In genomic region chrX:133723930-133724329, GRCh38 we compare ENCODE assay signal across 18 cellular contexts.
A peak's percentile ranks its signal among the peaks of the same experiment; 100 is the strongest.
DNase-seq lines count a peak whose midpoint lies in the region; ATAC-seq, FAIRE-seq and TF ChIP-seq lines count a peak whose summit lies in the region.
"Had no signal": no experiment of that assay in that cellular context is flagged by ENCODE, and none has a peak within 500 bp of the region (broad histone marks: within the 10 kb centered on the region; RNA-seq: fewer than 3 reads in every experiment).

No MANE protein-coding gene starts in this region.

- H3K27me3 ChIP-seq in HepG2 (ENCODE audit: control insufficient read depth in 1 of 2, insufficient read depth in 2 of 2, low read length in 2 of 2) = no peaks in the 10 kb centered on the region
- no peaks in the 10 kb centered on the region for H3K27me3 ChIP-seq in right lobe of liver
- H3K27me3 ChIP-seq in hepatocyte = no peaks in the 10 kb centered on the region
- peaks cover 0 to 18% of the 10 kb centered on the region in 2 donors for H3K27me3 ChIP-seq in tibial nerve
- H3K27me3 ChIP-seq: BE2C had no signal

- no TSS peak for BruUV-seq in HepG2 (replicated peaks; lab: Mats Ljungman, UMichigan)

- H3K4me3 ChIP-seq in HepG2 (replicated peaks in 1 of 3; ENCODE audit: insufficient read depth in 1 of 3, low read depth in 2 of 3, low read length in 3 of 3) (no peak overlapping the region), right lobe of liver (no peak overlapping the region), hepatocyte (no peak overlapping the region), tibial nerve (no peak overlapping the region)

- no peak for TF ChIP-seq RAD21 in HepG2 (CRISPR knock-in tag; IDR thresholded peaks at IDR 0.05)

- TF ChIP-seq POLR2A in HepG2 (IDR thresholded peaks at IDR 0.05; ENCODE audit: insufficient read depth in 1 of 2, low read depth in 2 of 2, low read length in 2 of 2) = no peak
- TF ChIP-seq POLR2A in right lobe of liver (IDR thresholded peaks at IDR 0.05) = no peak
- TF ChIP-seq POLR2A in tibial nerve (IDR thresholded peaks at IDR 0.05) = no peak

- 62% methylated on average over 4 of the region's 4 CpGs for WGBS in HepG2 (ENCODE audit: low lambda C conversion rate)
- WGBS in right lobe of liver (ENCODE audit: insufficient coverage, low coverage, low lambda C conversion rate, missing lambda C conversion rate) = 68% methylated on average over 4 of the region's 4 CpGs
- WGBS in hepatocyte (ENCODE audit: low lambda C conversion rate, missing lambda C conversion rate) = 66% methylated on average over 4 of the region's 4 CpGs
- 88 to 92% methylated on average over 4 of the region's 4 CpGs for WGBS in tibial nerve, 2 donors

- ATAC-seq in HepG2 (peak; percentile 33), right lobe of liver (no peak)

- H4K20me1 ChIP-seq in HepG2 (ENCODE audit: insufficient read depth, low read length) (peaks cover 83% of the 10 kb centered on the region), hepatocyte (ENCODE audit: insufficient read depth, poor library complexity, severe bottlenecking) (no peaks in the 10 kb centered on the region)

- H3K79me2 ChIP-seq in HepG2 (ENCODE audit: insufficient read depth, low read length) (peaks cover 78% of the 10 kb centered on the region), hepatocyte (no peaks in the 10 kb centered on the region)

- POLR2A ChIA-PET in HepG2 (lab: Yijun Ruan, JAX) = no interaction called here
- POLR2A ChIA-PET in HEK293T (lab: Yijun Ruan, JAX) = no interaction called here

- H3K4me2 ChIP-seq in HepG2 (ENCODE audit: low read depth, low read length) (no peak overlapping the region), hepatocyte (peak overlapping the region; percentile 18)
- H3K4me2 ChIP-seq: KMS-11 had no signal

- peak; percentile 65 for DNase-seq in HepG2 (ENCODE audit: low spot score)
- no peak for DNase-seq in right lobe of liver
- peak; percentile 12 for DNase-seq in HuH-7 (ENCODE audit: low spot score)
- DNase-seq in hepatocyte (ENCODE audit: low spot score) = peak; percentile 38
- no peak for DNase-seq in HEK293T (ENCODE audit: extremely low spot score)
- no peak for DNase-seq in tibial nerve (ENCODE audit: low spot score in 2 of 2)
- DNase-seq in EL = no peak
- DNase-seq: ACHN; BE2C; C1 segment of cervical spinal cord; CD4-positive, CD25-positive, alpha-beta regulatory T cell; DMS 273 treated with DMSO at 0.1 percent for 48 hours; DMS79; GF-D8; H9 had no signal

- TF ChIP-seq EP300 in HepG2 (IDR thresholded peaks at IDR 0.05; ENCODE audit: low read depth in 2 of 2, low read length in 2 of 2) (peak in 1 of 2 experiments; percentile 46; a peak in 2 of 4 replicates), HepG2 (CRISPR knock-in tag; IDR thresholded peaks at IDR 0.05; ENCODE audit: borderline replicate concordance) (no peak), tibial nerve (IDR thresholded peaks at IDR 0.05) (no peak)

- CTCF ChIA-PET in HepG2 (lab: Yijun Ruan, JAX; ENCODE audit: low intra/inter-chr PET ratio, low total read pairs) = no interaction called here
- CTCF ChIA-PET in HEK293T (lab: Yijun Ruan, JAX) = no interaction called here

- no peaks in the 10 kb centered on the region for H3K9me2 ChIP-seq in hepatocyte (replicated peaks; ENCODE audit: insufficient read depth)

- H3K9me3 ChIP-seq in HepG2 (ENCODE audit: low read length) (no peaks in the 10 kb centered on the region), right lobe of liver (no peaks in the 10 kb centered on the region), hepatocyte (ENCODE audit: low read depth) (no peaks in the 10 kb centered on the region), tibial nerve (no peaks in the 10 kb centered on the region)
- H3K9me3 ChIP-seq: BE2C had no signal

- TF ChIP-seq CTCF in HepG2 (CRISPR knock-in tag; IDR thresholded peaks at IDR 0.05) (no peak), right lobe of liver (IDR thresholded peaks at IDR 0.05) (no peak), hepatocyte (IDR thresholded peaks at IDR 0.05; ENCODE audit: poor library complexity) (no peak), tibial nerve (IDR thresholded peaks at IDR 0.05) (no peak)

- H2AFZ ChIP-seq in HepG2 (ENCODE audit: low read length) = no peak overlapping the region
- no peak overlapping the region for H2AFZ ChIP-seq in hepatocyte

- intact Hi-C loops in HepG2 (cut with micrococcal nuclease; ENCODE audit: unreplicated experiment) = no loop called here
- intact Hi-C loops in right lobe of liver (cut with DNase I) = no loop called here

- in situ Hi-C loops in HepG2 (cut with HindIII; ENCODE audit: extremely low pct_ligation_motif_present, low pct_unique_long_range_greater_than_20kb) = no loop called here

- H3K4me1 ChIP-seq in HepG2 (ENCODE audit: insufficient read depth, low read length) = peaks cover 74% of the 10 kb centered on the region
- H3K4me1 ChIP-seq in right lobe of liver = no peaks in the 10 kb centered on the region
- H3K4me1 ChIP-seq in hepatocyte (ENCODE audit: insufficient read depth) = peaks cover 5% of the 10 kb centered on the region
- no peaks in the 10 kb centered on the region for H3K4me1 ChIP-seq in tibial nerve
- H3K4me1 ChIP-seq: BE2C had no signal

- H3K9ac ChIP-seq in HepG2 (ENCODE audit: insufficient read depth, low read depth, low read length) = no peak overlapping the region
- H3K9ac ChIP-seq: KMS-11 had no signal

- H3K36me3 ChIP-seq in HepG2 (replicated peaks in 1 of 2; ENCODE audit: control insufficient read depth in 1 of 2, insufficient read depth in 2 of 2, low read length in 2 of 2) (peaks cover 1 to 10% of the 10 kb centered on the region in 2 experiments; a peak in 2 of 5 replicates), right lobe of liver (no peaks in the 10 kb centered on the region), hepatocyte (replicated peaks; ENCODE audit: insufficient read depth, low read depth) (no peaks in the 10 kb centered on the region), tibial nerve (no peaks in the 10 kb centered on the region)
- H3K36me3 ChIP-seq: BE2C had no signal

- peak overlapping the region; percentile 46 for H3K27ac ChIP-seq in HepG2 (ENCODE audit: extremely low read length, insufficient read depth, low read length)
- no peak overlapping the region for H3K27ac ChIP-seq in right lobe of liver
- peak overlapping the region; percentile 61 for H3K27ac ChIP-seq in hepatocyte
- H3K27ac ChIP-seq in tibial nerve = no peak overlapping the region
- H3K27ac ChIP-seq: KMS-11 had no signal

- FAIRE-seq in HepG2 (lab: Jason Lieb, UNC) = peak; percentile 68
- FAIRE-seq: GM19239, H1 had no signal

TF ChIP-seq in HepG2, 621 proteins besides CTCF, POLR2A, EP300 and RAD21 (continues in another document):
- no peak for TF ChIP-seq JUN (CRISPR knock-in tag; IDR thresholded peaks at IDR 0.05)
- no peak for TF ChIP-seq ZNF766 (CRISPR knock-in tag; IDR thresholded peaks at IDR 0.05; ENCODE audit: borderline replicate concordance)
- no peak for TF ChIP-seq ZNF124 (CRISPR knock-in tag; IDR thresholded peaks at IDR 0.05)
- TF ChIP-seq MXD1 (CRISPR knock-in tag; IDR thresholded peaks at IDR 0.05) = no peak
- TF ChIP-seq GATAD2A (CRISPR knock-in tag; IDR thresholded peaks at IDR 0.05) = no peak
- TF ChIP-seq KMT2A (CRISPR knock-in tag; IDR thresholded peaks at IDR 0.05) = no peak
- TF ChIP-seq HOXA9 (CRISPR knock-in tag; IDR thresholded peaks at IDR 0.05; ENCODE audit: borderline replicate concordance) = no peak
- TF ChIP-seq PRMT3 (CRISPR knock-in tag; IDR thresholded peaks at IDR 0.05; ENCODE audit: borderline replicate concordance, low read depth) = no peak
- TF ChIP-seq CBX5 (CRISPR knock-in tag; IDR thresholded peaks at IDR 0.05; ENCODE audit: borderline replicate concordance) = no peak
- TF ChIP-seq SP5 (CRISPR knock-in tag; IDR thresholded peaks at IDR 0.05; ENCODE audit: borderline replicate concordance, low read depth) = no peak

TF ChIP-seq in HEK293T, 16 proteins besides CTCF, POLR2A, EP300 and RAD21:
- TF ChIP-seq FOXK2 (IDR thresholded peaks at IDR 0.05) = no peak
- TF ChIP-seq ZNF384 (IDR thresholded peaks at IDR 0.05) = no peak
- TF ChIP-seq FOXM1 (IDR thresholded peaks at IDR 0.05; ENCODE audit: borderline replicate concordance) = no peak
- TF ChIP-seq BHLHE40 (IDR thresholded peaks at IDR 0.05; ENCODE audit: borderline replicate concordance) = no peak
- no peak for TF ChIP-seq LEF1 (IDR thresholded peaks at IDR 0.05; ENCODE audit: borderline replicate concordance)
- TF ChIP-seq NFRKB (IDR thresholded peaks at IDR 0.05) = no peak
- no peak for TF ChIP-seq SP1 (IDR thresholded peaks at IDR 0.05)
- no peak for TF ChIP-seq ELF4 (IDR thresholded peaks at IDR 0.05)
- no peak for TF ChIP-seq HDGF (IDR thresholded peaks at IDR 0.05; ENCODE audit: borderline replicate concordance)
- TF ChIP-seq PKNOX1 (IDR thresholded peaks at IDR 0.05) = no peak
- no peak for TF ChIP-seq ARNT (IDR thresholded peaks at IDR 0.05)
- no peak for TF ChIP-seq L3MBTL2 (conservative IDR thresholded peaks at IDR 0.05)
- TF ChIP-seq CTBP1 (IDR thresholded peaks at IDR 0.05; ENCODE audit: borderline replicate concordance) = no peak
- TF ChIP-seq SUZ12 (IDR thresholded peaks at IDR 0.05) = no peak
- no peak for TF ChIP-seq TARDBP (IDR thresholded peaks at IDR 0.05)
- no peak for TF ChIP-seq FOXA1 (IDR thresholded peaks at IDR 0.05)

Comparison
In these comparisons a context has a peak if more than half of its experiments do, and no peak if none do; other contexts are left out.
1. DNase-seq: peak in HepG2 (single experiment), HuH-7 (single experiment) and hepatocyte (single experiment); none in right lobe of liver (0 of 3), HEK293T (single experiment), tibial nerve (0 of 2) and EL (single experiment).
2. H3K27ac ChIP-seq: peak in HepG2 (single experiment) and hepatocyte (single experiment); none in right lobe of liver (0 of 3) and tibial nerve (0 of 4).